ENCODE assay signal across 20 cellular contexts in genomic region chr9:113452206-113452605, GRCh38.
"Had no signal": no experiment of that assay in that cellular context is flagged by ENCODE, and none has a peak within 500 bp of the region (broad histone marks: within the 10 kb centered on the region; RNA-seq: fewer than 3 reads in every experiment).

No MANE protein-coding gene starts in this region.

- H3K4me1 Mint-ChIP-seq: naive B cell; stimulated activated memory B cell treated with anti-CD40 and anti-IgM and Interleukin-4, amounts not matched to agents 10 μg/mL and 1 μg/mL and 100 μg/mL, for 72 hours had no signal

- ATAC-seq: left cardiac atrium; left ventricle myocardium superior; right lobe of liver; stimulated activated memory B cell treated with anti-CD40 and anti-IgM and Interleukin-4, amounts not matched to agents 10 μg/mL and 1 μg/mL and 100 μg/mL, for 72 hours had no signal

- DNase-seq: cortex of kidney; dorsolateral prefrontal cortex; effector CD8-positive, alpha-beta T cell; kidney; left cardiac atrium; left ventricle myocardium superior; mesenchymal stem cell; naive B cell; right lobe of liver; spleen; stimulated activated CD4-positive, alpha-beta T cell treated with anti-CD3 and anti-CD28 coated beads, Interleukin-15, amount 100 ng/mL, for 24 hours; stimulated activated CD4-positive, alpha-beta T cell treated with anti-CD3 and anti-CD28 coated beads, Interleukin-1b, Interleukin-23, amount 100 ng/mL, for 48 hours; stimulated activated CD4-positive, alpha-beta T cell treated with anti-CD3 and anti-CD28 coated beads, Interleukin-4, amount 100 ng/mL, for 24 hours; transverse colon had no signal

- H3K27ac ChIP-seq: dorsolateral prefrontal cortex, parathyroid adenoma, prostate gland, right lobe of liver, spleen, transverse colon had no signal

- H3K27me3 ChIP-seq: dorsolateral prefrontal cortex, right lobe of liver, spleen, transverse colon had no signal

- H3K4me3 ChIP-seq: dorsolateral prefrontal cortex, lung, prostate gland, right lobe of liver, spleen, transverse colon had no signal

- H3K9ac ChIP-seq: parathyroid adenoma had no signal

- H3K36me3 Mint-ChIP-seq: naive B cell; stimulated activated memory B cell treated with anti-CD40 and anti-IgM and Interleukin-4, amounts not matched to agents 10 μg/mL and 1 μg/mL and 100 μg/mL, for 72 hours had no signal

- H3K9me3 ChIP-seq: prostate gland, right lobe of liver, spleen, transverse colon had no signal

- H3K36me3 ChIP-seq: prostate gland, right lobe of liver, spleen, transverse colon had no signal

- H3K4me1 ChIP-seq: parathyroid adenoma, prostate gland had no signal

- H3K79me2 ChIP-seq: parathyroid adenoma had no signal

- H2AFZ ChIP-seq: parathyroid adenoma had no signal

- H3K4me3 Mint-ChIP-seq: naive B cell; nephron; stimulated activated memory B cell treated with anti-CD40 and anti-IgM and Interleukin-4, amounts not matched to agents 10 μg/mL and 1 μg/mL and 100 μg/mL, for 72 hours; stimulated activated naive CD8-positive, alpha-beta T cell treated with anti-CD3 and anti-CD28 coated beads, Interleukin-15, Interleukin-2, amounts not matched to agents 100 ng/mL and 50 ng/mL, for 24 hours had no signal

- H3K27ac Mint-ChIP-seq: naive B cell; nephron; stimulated activated memory B cell treated with anti-CD40 and anti-IgM and Interleukin-4, amounts not matched to agents 10 μg/mL and 1 μg/mL and 100 μg/mL, for 72 hours; stimulated activated naive CD8-positive, alpha-beta T cell treated with anti-CD3 and anti-CD28 coated beads, Interleukin-15, Interleukin-2, amounts not matched to agents 100 ng/mL and 50 ng/mL, for 24 hours had no signal

- H3K9me3 Mint-ChIP-seq: naive B cell; nephron; stimulated activated memory B cell treated with anti-CD40 and anti-IgM and Interleukin-4, amounts not matched to agents 10 μg/mL and 1 μg/mL and 100 μg/mL, for 72 hours; stimulated activated naive CD8-positive, alpha-beta T cell treated with anti-CD3 and anti-CD28 coated beads, Interleukin-15, Interleukin-2, amounts not matched to agents 100 ng/mL and 50 ng/mL, for 24 hours had no signal

- H3K27me3 Mint-ChIP-seq: naive B cell; stimulated activated memory B cell treated with anti-CD40 and anti-IgM and Interleukin-4, amounts not matched to agents 10 μg/mL and 1 μg/mL and 100 μg/mL, for 72 hours; stimulated activated naive CD8-positive, alpha-beta T cell treated with anti-CD3 and anti-CD28 coated beads, Interleukin-15, Interleukin-2, amounts not matched to agents 100 ng/mL and 50 ng/mL, for 24 hours had no signal
